In the genomic region with DNA sequence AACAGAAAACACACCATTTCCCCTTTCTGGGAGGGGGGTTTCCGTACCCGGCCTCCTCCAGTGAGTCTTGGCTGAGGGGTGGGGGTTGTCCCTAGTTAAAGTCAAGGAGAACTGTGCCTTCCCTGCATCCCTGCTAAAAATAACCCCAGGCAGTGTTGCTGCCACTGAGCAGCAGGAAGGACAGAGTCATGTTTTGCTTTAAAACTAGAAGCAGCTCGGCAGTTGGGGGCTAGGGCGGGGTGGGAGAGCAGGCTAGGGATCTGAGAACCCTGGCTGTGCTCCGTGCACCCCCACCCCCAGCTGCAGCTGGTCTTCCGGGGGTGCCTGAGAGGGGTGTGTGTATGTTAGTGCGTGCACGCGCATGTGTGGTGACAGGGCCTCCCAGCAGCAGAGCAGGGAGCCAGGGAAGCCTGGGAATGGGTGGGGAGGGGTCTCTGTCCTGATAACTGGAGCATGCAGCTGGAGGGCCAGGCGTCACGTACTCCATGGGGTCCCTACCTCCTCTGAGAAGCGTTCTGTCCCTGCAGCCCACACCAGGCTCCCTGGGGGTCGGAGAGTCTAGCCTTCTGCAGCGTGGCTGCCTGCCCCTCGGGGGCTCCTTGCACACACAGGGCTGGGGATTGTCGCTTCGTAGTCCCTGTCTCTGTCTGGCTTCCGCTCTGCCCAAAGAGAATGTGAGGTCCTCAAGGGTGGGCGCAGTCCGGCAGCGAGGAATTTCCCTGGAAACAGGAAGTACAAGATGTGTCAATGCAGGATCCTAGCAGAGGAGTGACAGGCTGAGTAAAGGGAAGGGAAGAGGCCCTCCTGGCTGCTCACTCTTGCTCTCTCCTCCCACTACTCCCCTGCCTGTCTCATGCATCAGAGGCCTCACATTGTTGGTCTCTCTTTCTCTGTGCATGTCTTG, we compare ENCODE assay signal across 8 cellular contexts. TPM values are rescaled to one million over a fixed set of nuclear protein-coding genes. Genes with fewer than 3 reads are reported as not detected.
DNase-seq lines count a peak whose midpoint lies in the region; ATAC-seq and TF ChIP-seq lines count a peak whose summit lies in the region.

No MANE protein-coding gene starts in this region.

- peak overlapping the region; percentile 58 to 100 (median 80) for H3K27ac ChIP-seq in esophagus squamous epithelium

- intact Hi-C loops in esophagus squamous epithelium (cut with DNase I), result no loop called here

- no peaks in the 10 kb centered on the region for H3K9me3 Mint-ChIP-seq in neural crest cell

- H3K27me3 Mint-ChIP-seq in T-helper 17 cell (no peaks in the 10 kb centered on the region), neural crest cell (ENCODE audit: low read depth) (no peaks in the 10 kb centered on the region)

- H3K4me1 ChIP-seq in esophagus squamous epithelium, result peaks cover 28 to 77% (median 60%) of the 10 kb centered on the region in 3 donors

- TF ChIP-seq CTCF in esophagus squamous epithelium (IDR thresholded peaks at IDR 0.05) (no peak), neural crest cell (conservative IDR thresholded peaks at IDR 0.05) (no peak)

- H3K4me1 Mint-ChIP-seq in T-helper 17 cell (peaks cover 68% of the 10 kb centered on the region), neural crest cell (peaks cover 56% of the 10 kb centered on the region)

- peaks cover 3% of the 10 kb centered on the region for H3K36me3 Mint-ChIP-seq in T-helper 17 cell (ENCODE audit: low read depth)
- no peaks in the 10 kb centered on the region for H3K36me3 Mint-ChIP-seq in neural crest cell (ENCODE audit: low read depth)

- no peaks in the 10 kb centered on the region for H3K36me3 ChIP-seq in esophagus squamous epithelium

- ATAC-seq in HG02970 (IDR thresholded peaks at IDR 0.05; ENCODE audit: low FRiP score, unreplicated experiment) (peak; percentile 60), T-helper 17 cell (peak; percentile 51), HG02840 (IDR thresholded peaks at IDR 0.05; ENCODE audit: low FRiP score, unreplicated experiment) (no peak)

- H3K4me3 ChIP-seq in esophagus squamous epithelium, result peak overlapping the region in 2 of 4 donors; percentile 13 to 45

- H3K27ac Mint-ChIP-seq in T-helper 17 cell (peak overlapping the region; percentile 90), neural crest cell (ENCODE audit: unreplicated experiment) (peak overlapping the region; percentile 96)

- peak in 1 of 4 donors; percentile 28 for TF ChIP-seq POLR2A in esophagus squamous epithelium (IDR thresholded peaks at IDR 0.05)

- peak; percentile 66 for DNase-seq in activated CD4-positive, alpha-beta T cell treated with anti-CD3 and anti-CD28 coated beads for 48 hours
- no peak for DNase-seq in activated CD4-positive, alpha-beta T cell treated with anti-CD3 and anti-CD28 coated beads for 1 hour
- DNase-seq in T-helper 17 cell (no peak), esophagus squamous epithelium (lab: John Stamatoyannopoulos, UW) (no peak), neural crest cell (ENCODE audit: low read depth, low spot score) (no peak), NCI-H2029 treated with DMSO at 0.1 percent for 48 hours (lab: John Stamatoyannopoulos, UW) (no peak)

- H3K9me3 ChIP-seq in T-helper 17 cell (ENCODE audit: control insufficient read depth, low read length, poor library complexity, severe bottlenecking) (no peaks in the 10 kb centered on the region), esophagus squamous epithelium (no peaks in the 10 kb centered on the region)

- 25 to 72% methylated on average over 9 to 17 of the region's 21 CpGs for WGBS in esophagus squamous epithelium, 2 donors

- no peaks in the 10 kb centered on the region for H3K27me3 ChIP-seq in esophagus squamous epithelium

- peak overlapping the region; percentile 77 for H3K4me3 Mint-ChIP-seq in T-helper 17 cell
- peak overlapping the region; percentile 82 for H3K4me3 Mint-ChIP-seq in neural crest cell

RNA-seq across cellular contexts. Expression of a gene that starts 16.8 kb away (rescaled TPM):
- total RNA-seq in T-helper 17 cell (1 to 10 TPM in 1 of 2 donors, under 1 TPM in 1; 0.78 to 1.2 TPM), esophagus squamous epithelium (1 to 10 TPM in 1 of 4 donors, under 1 TPM in 1, not detected in 2; 0.26 to 1.5 TPM), neural crest cell (2.7 and 2.9 TPM in 2 replicates)

RNA-seq across cellular contexts. Expression of a gene that starts 31.4 kb away (rescaled TPM):
- total RNA-seq in T-helper 17 cell (10 to 100 TPM; 53.3 to 60.8 TPM), esophagus squamous epithelium (100 to 1,000 TPM in 2 of 4 donors, 10 to 100 TPM in 2; 65.0 to 273 (median 103) TPM), neural crest cell (39.6 and 40.4 TPM in 2 replicates)

RNA-seq across cellular contexts. Expression of a gene that starts 56.3 kb away (rescaled TPM):
- not detected for total RNA-seq in T-helper 17 cell
- not detected for total RNA-seq in esophagus squamous epithelium
- not detected in 2 replicates for total RNA-seq in neural crest cell
